ENCODE assay signal across 22 cellular contexts in genomic region chr3:52570076-52570475, GRCh38. TPM values are rescaled to one million over a fixed set of nuclear protein-coding genes. Genes with fewer than 3 reads are reported as not detected.
A peak's percentile ranks its signal among the peaks of the same experiment; 100 is the strongest.
DNase-seq lines count a peak whose midpoint lies in the region; ATAC-seq, FAIRE-seq and TF ChIP-seq lines count a peak whose summit lies in the region.
"Had no signal": no experiment of that assay in that cellular context is flagged by ENCODE, and none has a peak within 500 bp of the region (broad histone marks: within the 10 kb centered on the region; RNA-seq: fewer than 3 reads in every experiment).

No MANE protein-coding gene starts in this region.

- no peak overlapping the region for H3K9ac ChIP-seq in astrocyte (ENCODE audit: low read length)

- H3K27me3 ChIP-seq in left ventricle myocardium inferior (ENCODE audit: low read depth) (no peaks in the 10 kb centered on the region), right cardiac atrium (ENCODE audit: control insufficient read depth, insufficient read depth) (no peaks in the 10 kb centered on the region), astrocyte (ENCODE audit: insufficient read depth, low read length) (no peaks in the 10 kb centered on the region), upper lobe of right lung (no peaks in the 10 kb centered on the region)
- H3K27me3 ChIP-seq: uterus had no signal

- FAIRE-seq in astrocyte (lab: Jason Lieb, UNC) (no peak), GM19239 (lab: Jason Lieb, UNC) (no peak)

- H3K36me3 ChIP-seq in left ventricle myocardium inferior: peaks cover 56% of the 10 kb centered on the region
- H3K36me3 ChIP-seq in astrocyte (ENCODE audit: insufficient read depth, low read length): peaks cover 12% of the 10 kb centered on the region
- H3K36me3 ChIP-seq in upper lobe of right lung: peaks cover 35% of the 10 kb centered on the region
- H3K36me3 ChIP-seq: uterus had no signal

- no peak for TF ChIP-seq CTCF in left ventricle myocardium inferior (IDR thresholded peaks at IDR 0.05; ENCODE audit: borderline replicate concordance)
- TF ChIP-seq CTCF in astrocyte (IDR thresholded peaks at IDR 0.05; ENCODE audit: insufficient read depth, low read depth, low read length): no peak
- no peak for TF ChIP-seq CTCF in upper lobe of right lung (IDR thresholded peaks at IDR 0.05)

- no peak for DNase-seq in left ventricle myocardium inferior
- DNase-seq in right cardiac atrium: no peak
- DNase-seq in astrocyte (ENCODE audit: low read depth): peak; percentile 57
- DNase-seq in iris pigment epithelial cell (ENCODE audit: low read depth): peak; percentile 81
- no peak for DNase-seq in upper lobe of right lung
- DNase-seq in NCI-H2029 (lab: John Stamatoyannopoulos, UW): no peak
- DNase-seq in GM19239 (ENCODE audit: insufficient read length, low spot score): no peak
- DNase-seq: activated CD4-positive, CD25-positive, alpha-beta regulatory T cell treated with anti-CD3 and anti-CD28 coated beads, Interleukin-2, amount 50 U/mL, for 72 hours; activated effector memory CD4-positive, alpha-beta T cell treated with anti-CD3 and anti-CD28 coated beads, Interleukin-2, amount 50 U/mL, for 16 hours; amygdala; COR-L47; MV-4-11; NCI-H1930; NCI-H510A; SHP77; T-helper 2 cell; uterus had no signal

- no peaks in the 10 kb centered on the region for H3K9me3 Mint-ChIP-seq in astrocyte (ENCODE audit: unreplicated experiment)
- H3K9me3 Mint-ChIP-seq: memory B cell; natural killer cell treated with Interleukin-12 subunit alpha and Interleukin-12 subunit beta and Interleukin-15 and Interleukin-18, amount 100 ng/mL, for 72 hours had no signal

- no peaks in the 10 kb centered on the region for H3K79me2 ChIP-seq in astrocyte (ENCODE audit: insufficient read depth, low read length)

- H3K4me1 Mint-ChIP-seq in astrocyte (ENCODE audit: low read depth, unreplicated experiment): peaks cover 7% of the 10 kb centered on the region
- H3K4me1 Mint-ChIP-seq: memory B cell had no signal

- peaks cover 4% of the 10 kb centered on the region for H4K20me1 ChIP-seq in astrocyte (ENCODE audit: insufficient read depth, low read length)

- no peaks in the 10 kb centered on the region for H3K27me3 Mint-ChIP-seq in astrocyte (ENCODE audit: low read depth, unreplicated experiment)
- H3K27me3 Mint-ChIP-seq: memory B cell; natural killer cell treated with Interleukin-12 subunit alpha and Interleukin-12 subunit beta and Interleukin-15 and Interleukin-18, amount 100 ng/mL, for 72 hours had no signal

- H3K4me1 ChIP-seq in left ventricle myocardium inferior (peaks cover 11% of the 10 kb centered on the region), right cardiac atrium (ENCODE audit: control insufficient read depth, insufficient read depth, low read length) (peaks cover 3% of the 10 kb centered on the region), astrocyte (ENCODE audit: insufficient read depth, low read length) (peaks cover 2% of the 10 kb centered on the region), upper lobe of right lung (no peaks in the 10 kb centered on the region)
- H3K4me1 ChIP-seq: uterus had no signal

- no peak overlapping the region for H3K4me3 ChIP-seq in left ventricle myocardium inferior
- no peak overlapping the region for H3K4me3 ChIP-seq in right cardiac atrium (ENCODE audit: low read length)
- no peak overlapping the region for H3K4me3 ChIP-seq in astrocyte (ENCODE audit: insufficient read depth, low read depth, low read length)
- H3K4me3 ChIP-seq in upper lobe of right lung: no peak overlapping the region
- H3K4me3 ChIP-seq: coronary artery, uterus had no signal

- intact Hi-C loops in left ventricle myocardium inferior (cut with micrococcal nuclease) (no loop called here), right cardiac atrium (cut with DNase I) (no loop called here), upper lobe of right lung (cut with DNase I) (no loop called here)

- H3K27ac ChIP-seq in left ventricle myocardium inferior (replicated peaks) (peak overlapping the region; percentile 51), right cardiac atrium (ENCODE audit: low read length) (no peak overlapping the region), astrocyte (ENCODE audit: low read depth, low read length) (peak overlapping the region; percentile 27), upper lobe of right lung (no peak overlapping the region)
- H3K27ac ChIP-seq: coronary artery, epithelial cell of prostate, uterus had no signal

- H3K4me2 ChIP-seq in astrocyte (ENCODE audit: low read length): no peak overlapping the region

- no peaks in the 10 kb centered on the region for H3K9me3 ChIP-seq in left ventricle myocardium inferior (replicated peaks)
- no peaks in the 10 kb centered on the region for H3K9me3 ChIP-seq in right cardiac atrium (ENCODE audit: control insufficient read depth, low read length)
- no peaks in the 10 kb centered on the region for H3K9me3 ChIP-seq in astrocyte (ENCODE audit: insufficient read depth, low read depth, low read length)
- no peaks in the 10 kb centered on the region for H3K9me3 ChIP-seq in upper lobe of right lung
- H3K9me3 ChIP-seq: uterus had no signal

- peak overlapping the region; percentile 22 for H3K27ac Mint-ChIP-seq in astrocyte (ENCODE audit: unreplicated experiment)
- H3K27ac Mint-ChIP-seq: memory B cell; natural killer cell treated with Interleukin-12 subunit alpha and Interleukin-12 subunit beta and Interleukin-15 and Interleukin-18, amount 100 ng/mL, for 72 hours had no signal

- WGBS in right cardiac atrium: 78% methylated on average over 4 of the region's 4 CpGs

- H2AFZ ChIP-seq in astrocyte (ENCODE audit: low read depth, low read length): no peak overlapping the region

- ATAC-seq in right cardiac atrium: no peak
- peak; percentile 82 for ATAC-seq in upper lobe of right lung
- ATAC-seq in HG03442 (IDR thresholded peaks at IDR 0.05; ENCODE audit: unreplicated experiment): no peak
- ATAC-seq: natural killer cell treated with Interleukin-12 subunit alpha and Interleukin-12 subunit beta and Interleukin-15 and Interleukin-18, amount 100 ng/mL, for 72 hours had no signal

- H3K4me3 Mint-ChIP-seq in astrocyte (ENCODE audit: unreplicated experiment): no peak overlapping the region
- H3K4me3 Mint-ChIP-seq: memory B cell; natural killer cell treated with Interleukin-12 subunit alpha and Interleukin-12 subunit beta and Interleukin-15 and Interleukin-18, amount 100 ng/mL, for 72 hours had no signal

- peaks cover 6% of the 10 kb centered on the region for H3K36me3 Mint-ChIP-seq in astrocyte (ENCODE audit: low read depth, unreplicated experiment)

RNA-seq across cellular contexts. Expression of gene UQCC5, which starts 33.7 kb away (rescaled TPM):
- total RNA-seq in left ventricle myocardium inferior (65.8 TPM), right cardiac atrium (10 to 100 TPM; 52.4 to 64.2 (median 62.4) TPM), astrocyte (22.9 and 26.0 TPM in 2 replicates), upper lobe of right lung (16.6 TPM)
- 97.3 TPM for polyA plus RNA-seq in right cardiac atrium

RNA-seq across cellular contexts. Expression of gene NT5DC2, which starts 36.4 kb away (rescaled TPM):
- total RNA-seq in left ventricle myocardium inferior (69.3 TPM), right cardiac atrium (100 to 1,000 TPM; 123 to 223 (median 154) TPM), astrocyte (178 and 189 TPM in 2 replicates), upper lobe of right lung (39.7 TPM)
- polyA plus RNA-seq in right cardiac atrium: 322 TPM

Comparison
In these comparisons a context has a peak if more than half of its experiments do, and no peak if none do; other contexts are left out.
1. H3K27ac ChIP-seq: peak in left ventricle myocardium inferior (single experiment) and astrocyte (single experiment); none in right cardiac atrium (single experiment) and upper lobe of right lung (single experiment).
2. DNase-seq: peak in astrocyte (single experiment) and iris pigment epithelial cell (single experiment); none in left ventricle myocardium inferior (single experiment), right cardiac atrium (0 of 3), upper lobe of right lung (single experiment), NCI-H2029 (single experiment) and GM19239 (single experiment).